ENCODE assay signal across 8 cellular contexts in the genomic region with DNA sequence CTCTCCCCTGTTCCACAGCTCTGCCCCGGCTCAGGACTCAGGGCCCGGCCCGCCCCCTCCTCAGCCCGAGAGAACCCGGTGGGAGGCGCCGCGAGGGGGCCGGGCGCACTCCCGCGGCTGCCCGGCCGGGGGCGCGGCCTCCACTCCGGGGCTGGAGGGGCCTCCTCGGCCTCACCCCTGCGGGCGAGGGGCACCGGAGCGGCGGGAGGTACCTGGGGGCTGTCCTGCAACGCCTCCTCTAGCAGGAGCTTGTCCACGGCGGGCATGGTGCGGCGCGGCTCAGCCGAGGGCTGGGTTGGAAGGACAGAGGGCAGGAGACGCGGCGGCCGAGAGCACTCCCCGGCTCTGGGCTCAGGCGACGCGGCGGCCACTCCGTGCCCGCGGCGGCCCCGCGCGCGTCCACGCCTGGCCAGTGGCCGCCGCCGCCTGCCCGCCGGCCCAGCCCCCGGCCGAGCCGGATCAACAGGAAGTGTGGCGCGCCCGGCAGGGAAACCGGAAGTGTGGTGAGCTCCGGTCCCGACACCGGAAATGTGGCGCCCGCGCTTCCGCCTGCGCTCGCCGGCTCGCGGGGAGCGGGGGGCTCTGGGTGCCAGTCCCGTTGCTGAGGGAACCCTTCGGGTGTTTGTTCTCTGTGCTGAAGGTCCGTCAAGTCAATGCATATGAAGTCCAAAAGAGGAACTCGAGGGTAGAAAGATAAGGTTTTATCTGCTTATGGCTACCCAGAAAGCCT. TPM values are rescaled to one million over a fixed set of nuclear protein-coding genes. Genes with fewer than 3 reads are reported as not detected.
A peak's percentile ranks its signal among the peaks of the same experiment; 100 is the strongest.
DNase-seq lines count a peak whose midpoint lies in the region; ATAC-seq, FAIRE-seq and TF ChIP-seq lines count a peak whose summit lies in the region.

A gene with protein sequence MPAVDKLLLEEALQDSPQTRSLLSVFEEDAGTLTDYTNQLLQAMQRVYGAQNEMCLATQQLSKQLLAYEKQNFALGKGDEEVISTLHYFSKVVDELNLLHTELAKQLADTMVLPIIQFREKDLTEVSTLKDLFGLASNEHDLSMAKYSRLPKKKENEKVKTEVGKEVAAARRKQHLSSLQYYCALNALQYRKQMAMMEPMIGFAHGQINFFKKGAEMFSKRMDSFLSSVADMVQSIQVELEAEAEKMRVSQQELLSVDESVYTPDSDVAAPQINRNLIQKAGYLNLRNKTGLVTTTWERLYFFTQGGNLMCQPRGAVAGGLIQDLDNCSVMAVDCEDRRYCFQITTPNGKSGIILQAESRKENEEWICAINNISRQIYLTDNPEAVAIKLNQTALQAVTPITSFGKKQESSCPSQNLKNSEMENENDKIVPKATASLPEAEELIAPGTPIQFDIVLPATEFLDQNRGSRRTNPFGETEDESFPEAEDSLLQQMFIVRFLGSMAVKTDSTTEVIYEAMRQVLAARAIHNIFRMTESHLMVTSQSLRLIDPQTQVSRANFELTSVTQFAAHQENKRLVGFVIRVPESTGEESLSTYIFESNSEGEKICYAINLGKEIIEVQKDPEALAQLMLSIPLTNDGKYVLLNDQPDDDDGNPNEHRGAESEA (minus strand): TSS at position 428 of the 730 bp plus-strand sequence. CDS start 162 bp downstream, at position 266.

- H3K27ac ChIP-seq in epithelial cell of prostate = peak within 1 kb of the TSS; percentile 75

- no peaks in the 10 kb centered on the region for H3K36me3 ChIP-seq in mucosa of descending colon (ENCODE audit: low read depth)

- no peak for TF ChIP-seq EP300 in Ishikawa (IDR thresholded peaks at IDR 0.05; ENCODE audit: borderline replicate concordance)

- peak within 1 kb of the TSS; percentile 82 for H3K4me3 ChIP-seq in mucosa of descending colon

- H3K9me3 ChIP-seq in mucosa of descending colon = no peaks in the 10 kb centered on the region

- peak; percentile 85 for DNase-seq in D721Med (ENCODE audit: insufficient read length, low spot score)
- peak; percentile 95 for DNase-seq in OCI-M1 (lab: John Stamatoyannopoulos, UW)
- peak; percentile 80 for DNase-seq in activated T-cell treated with anti-CD3 and anti-CD28 coated beads for 48 hours (ENCODE audit: low read depth)
- DNase-seq in epithelial cell of prostate (ENCODE audit: low read depth, low spot score) = no peak
- peak; percentile 89 to 95 (median 95) for DNase-seq in mucosa of descending colon
- peak; percentile 77 for DNase-seq in stimulated activated CD8-positive, alpha-beta memory T cell treated with anti-CD3 and anti-CD28 coated beads, Interleukin-4, amount 100 ng/mL, for 24 hours (ENCODE audit: low read depth)

- ATAC-seq in GM21526 (IDR thresholded peaks at IDR 0.05; ENCODE audit: low FRiP score, unreplicated experiment) = peak; percentile 76
- peak; percentile 90 for ATAC-seq in mucosa of descending colon

- peaks cover 21% of the 10 kb centered on the region for H3K4me1 ChIP-seq in mucosa of descending colon (ENCODE audit: low read depth)

- no peak for TF ChIP-seq RAD21 in Ishikawa (IDR thresholded peaks at IDR 0.05; ENCODE audit: low read depth)

- no peak for FAIRE-seq in D721Med (lab: Jason Lieb, UNC)

- TF ChIP-seq CTCF in D721Med (IDR thresholded peaks at IDR 0.05; ENCODE audit: insufficient read depth, missing control alignments) (no peak), mucosa of descending colon (IDR thresholded peaks at IDR 0.05) (peak; percentile 24)

- intact Hi-C loops in mucosa of descending colon (cut with DNase I, micrococcal nuclease) = no loop called here

TF ChIP-seq in Ishikawa, 13 proteins besides CTCF, POLR2A, EP300 and RAD21:
- TF ChIP-seq, protein P1, sequence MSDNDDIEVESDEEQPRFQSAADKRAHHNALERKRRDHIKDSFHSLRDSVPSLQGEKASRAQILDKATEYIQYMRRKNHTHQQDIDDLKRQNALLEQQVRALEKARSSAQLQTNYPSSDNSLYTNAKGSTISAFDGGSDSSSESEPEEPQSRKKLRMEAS (IDR thresholded peaks at IDR 0.05) = peak; percentile 70; the same call in 1 of the 2 replicates
- peak; percentile 46 for TF ChIP-seq ZBTB7A (IDR thresholded peaks at IDR 0.05; ENCODE audit: low read depth)
- TF ChIP-seq EGR1 (IDR thresholded peaks at IDR 0.05) = 0 out of 2 replicates have a peak, but pooled peaks have one; percentile 23
- no peak for TF ChIP-seq TCF12 (IDR thresholded peaks at IDR 0.05; ENCODE audit: low read depth)
- TF ChIP-seq TAF1 (IDR thresholded peaks at IDR 0.05; ENCODE audit: low read depth) = peak; percentile 73
- TF ChIP-seq TEAD4 (IDR thresholded peaks at IDR 0.05) = no peak
- TF ChIP-seq, protein P2, sequence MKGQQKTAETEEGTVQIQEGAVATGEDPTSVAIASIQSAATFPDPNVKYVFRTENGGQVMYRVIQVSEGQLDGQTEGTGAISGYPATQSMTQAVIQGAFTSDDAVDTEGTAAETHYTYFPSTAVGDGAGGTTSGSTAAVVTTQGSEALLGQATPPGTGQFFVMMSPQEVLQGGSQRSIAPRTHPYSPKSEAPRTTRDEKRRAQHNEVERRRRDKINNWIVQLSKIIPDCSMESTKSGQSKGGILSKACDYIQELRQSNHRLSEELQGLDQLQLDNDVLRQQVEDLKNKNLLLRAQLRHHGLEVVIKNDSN (IDR thresholded peaks at IDR 0.05) = no peak
- TF ChIP-seq NFIC (IDR thresholded peaks at IDR 0.05) = no peak
- no peak for TF ChIP-seq FOXM1 (IDR thresholded peaks at IDR 0.05; ENCODE audit: borderline replicate concordance, low read depth)
- TF ChIP-seq YY1 (IDR thresholded peaks at IDR 0.05; ENCODE audit: low read depth) = peak; percentile 36; the same call in 1 of the 2 replicates
TF ChIP-seq in Ishikawa: peak in this region for 5.

RNA-seq across cellular contexts. Expression of the gene that starts here (rescaled TPM):
- 100 to 1,000 TPM; 110 to 226 (median 138) TPM for total RNA-seq in mucosa of descending colon
